8 cellular contexts compared by ENCODE assay signal in genomic region chr12:6891637-6892036, GRCh38. TPM values are rescaled to one million over a fixed set of nuclear protein-coding genes. Genes with fewer than 3 reads are reported as not detected.
DNase-seq lines count a peak whose midpoint lies in the region; ATAC-seq lines count a peak whose summit lies in the region.

No MANE protein-coding gene starts in this region.

- peak; percentile 11 for ATAC-seq in activated T-helper 17 cell treated with anti-CD3 and anti-CD28 coated beads, Interleukin-2, amount 50 U/mL, for 72 hours (replicated peaks)
- no peak for ATAC-seq in GM21737 (IDR thresholded peaks at IDR 0.05; ENCODE audit: unreplicated experiment)
- ATAC-seq in HG02763 (IDR thresholded peaks at IDR 0.05; ENCODE audit: unreplicated experiment): no peak

- H3K9me3 ChIP-seq in iPS-15b (ENCODE audit: control insufficient read depth, insufficient read depth, low read length): no peaks in the 10 kb centered on the region

- peak overlapping the region; percentile 56 for H3K4me3 ChIP-seq in iPS-15b (ENCODE audit: low read depth, low read length)

- H3K27ac Mint-ChIP-seq in activated naive CD4-positive, alpha-beta T cell treated with anti-CD3 and anti-CD28 coated beads for 36 hours: peak overlapping the region; percentile 93
- peak overlapping the region; percentile 90 for H3K27ac Mint-ChIP-seq in activated T-helper 17 cell treated with anti-CD3 and anti-CD28 coated beads, Interleukin-2, amount 50 U/mL, for 72 hours
- H3K27ac Mint-ChIP-seq in stimulated activated naive CD8-positive, alpha-beta T cell treated with anti-CD3 and anti-CD28 coated beads, Interleukin-15, Interleukin-2, amounts not matched to agents 100 ng/mL and 50 ng/mL, for 24 hours: peak overlapping the region; percentile 92

- CTCF ChIA-PET in activated naive CD4-positive, alpha-beta T cell treated with anti-CD3 and anti-CD28 coated beads for 36 hours (lab: Charles Lee): interaction anchor here (0.7 to 2.9 kb wide), 19 partner anchors 10 to 276 kb away, joined by 3 to 33 read pairs (median 5); partner anchors contain the start of genes CDCA3, ENO2, LRRC23 and MLF2

- no peaks in the 10 kb centered on the region for H3K36me3 ChIP-seq in iPS-15b (ENCODE audit: control insufficient read depth, insufficient read depth, low read length)

- peak overlapping the region; percentile 90 for H3K4me3 Mint-ChIP-seq in activated naive CD4-positive, alpha-beta T cell treated with anti-CD3 and anti-CD28 coated beads for 36 hours
- peak overlapping the region; percentile 85 for H3K4me3 Mint-ChIP-seq in activated T-helper 17 cell treated with anti-CD3 and anti-CD28 coated beads, Interleukin-2, amount 50 U/mL, for 72 hours
- peak overlapping the region; percentile 85 for H3K4me3 Mint-ChIP-seq in stimulated activated naive CD8-positive, alpha-beta T cell treated with anti-CD3 and anti-CD28 coated beads, Interleukin-15, Interleukin-2, amounts not matched to agents 100 ng/mL and 50 ng/mL, for 24 hours

- peaks cover 18% of the 10 kb centered on the region for H3K4me1 ChIP-seq in iPS-15b (ENCODE audit: control insufficient read depth, insufficient read depth, low read length)

- peaks cover 16% of the 10 kb centered on the region for H3K4me1 Mint-ChIP-seq in activated naive CD4-positive, alpha-beta T cell treated with anti-CD3 and anti-CD28 coated beads for 36 hours (ENCODE audit: low read depth)
- peaks cover 4% of the 10 kb centered on the region for H3K4me1 Mint-ChIP-seq in activated T-helper 17 cell treated with anti-CD3 and anti-CD28 coated beads, Interleukin-2, amount 50 U/mL, for 72 hours
- peaks cover 23% of the 10 kb centered on the region for H3K4me1 Mint-ChIP-seq in stimulated activated naive CD8-positive, alpha-beta T cell treated with anti-CD3 and anti-CD28 coated beads, Interleukin-15, Interleukin-2, amounts not matched to agents 100 ng/mL and 50 ng/mL, for 24 hours (ENCODE audit: low read depth)

- peak; percentile 36 for DNase-seq in activated naive CD4-positive, alpha-beta T cell treated with anti-CD3 and anti-CD28 coated beads for 36 hours
- no peak for DNase-seq in activated naive CD4-positive, alpha-beta T cell (lab: John Stamatoyannopoulos, UW)
- no peak for DNase-seq in effector CD8-positive, alpha-beta T cell (lab: John Stamatoyannopoulos, UW)

- no peaks in the 10 kb centered on the region for H3K36me3 Mint-ChIP-seq in activated naive CD4-positive, alpha-beta T cell treated with anti-CD3 and anti-CD28 coated beads for 36 hours (ENCODE audit: low read depth)
- H3K36me3 Mint-ChIP-seq in activated T-helper 17 cell treated with anti-CD3 and anti-CD28 coated beads, Interleukin-2, amount 50 U/mL, for 72 hours (ENCODE audit: low read depth): no peaks in the 10 kb centered on the region
- no peaks in the 10 kb centered on the region for H3K36me3 Mint-ChIP-seq in stimulated activated naive CD8-positive, alpha-beta T cell treated with anti-CD3 and anti-CD28 coated beads, Interleukin-15, Interleukin-2, amounts not matched to agents 100 ng/mL and 50 ng/mL, for 24 hours (ENCODE audit: low read depth)

- H3K27me3 Mint-ChIP-seq in activated naive CD4-positive, alpha-beta T cell treated with anti-CD3 and anti-CD28 coated beads for 36 hours (ENCODE audit: low read depth): no peaks in the 10 kb centered on the region
- no peaks in the 10 kb centered on the region for H3K27me3 Mint-ChIP-seq in activated T-helper 17 cell treated with anti-CD3 and anti-CD28 coated beads, Interleukin-2, amount 50 U/mL, for 72 hours
- H3K27me3 Mint-ChIP-seq in stimulated activated naive CD8-positive, alpha-beta T cell treated with anti-CD3 and anti-CD28 coated beads, Interleukin-15, Interleukin-2, amounts not matched to agents 100 ng/mL and 50 ng/mL, for 24 hours: no peaks in the 10 kb centered on the region

- no peaks in the 10 kb centered on the region for H3K27me3 ChIP-seq in iPS-15b (ENCODE audit: control insufficient read depth, insufficient read depth, low read length)

- peak overlapping the region; percentile 92 for H3K9ac ChIP-seq in iPS-15b (ENCODE audit: low read depth, low read length)

- no peaks in the 10 kb centered on the region for H3K9me3 Mint-ChIP-seq in activated naive CD4-positive, alpha-beta T cell treated with anti-CD3 and anti-CD28 coated beads for 36 hours
- H3K9me3 Mint-ChIP-seq in activated T-helper 17 cell treated with anti-CD3 and anti-CD28 coated beads, Interleukin-2, amount 50 U/mL, for 72 hours: no peaks in the 10 kb centered on the region
- no peaks in the 10 kb centered on the region for H3K9me3 Mint-ChIP-seq in stimulated activated naive CD8-positive, alpha-beta T cell treated with anti-CD3 and anti-CD28 coated beads, Interleukin-15, Interleukin-2, amounts not matched to agents 100 ng/mL and 50 ng/mL, for 24 hours

- intact Hi-C loops in activated naive CD4-positive, alpha-beta T cell treated with anti-CD3 and anti-CD28 coated beads for 36 hours (cut with micrococcal nuclease): loop anchor here (1.0 kb wide), 13 partner anchors 13 to 298 kb away; partner anchors contain the start of genes COPS7A, EMG1, ENO2 and LPCAT3

RNA-seq across cellular contexts. Expression of gene LRRC23, which starts 13.0 kb away (rescaled TPM):
- total RNA-seq in activated naive CD4-positive, alpha-beta T cell treated with anti-CD3 and anti-CD28 coated beads for 36 hours: 1 to 10 TPM; 6.3 to 6.4 TPM
- total RNA-seq in activated T-helper 17 cell treated with anti-CD3 and anti-CD28 coated beads, Interleukin-2, amount 50 U/mL, for 72 hours: 1 to 10 TPM; 4.4 to 7.6 TPM

RNA-seq across cellular contexts. Expression of gene SPSB2, which starts 18.5 kb away (rescaled TPM):
- total RNA-seq in activated naive CD4-positive, alpha-beta T cell treated with anti-CD3 and anti-CD28 coated beads for 36 hours: 1 to 10 TPM; 2.6 to 2.8 TPM
- total RNA-seq in activated T-helper 17 cell treated with anti-CD3 and anti-CD28 coated beads, Interleukin-2, amount 50 U/mL, for 72 hours: 1 to 10 TPM; 2.2 to 2.4 TPM

RNA-seq across cellular contexts. Expression of gene ENO2, which starts 22.7 kb away (rescaled TPM):
- 100 to 1,000 TPM; 128 to 131 TPM for total RNA-seq in activated naive CD4-positive, alpha-beta T cell treated with anti-CD3 and anti-CD28 coated beads for 36 hours
- total RNA-seq in activated T-helper 17 cell treated with anti-CD3 and anti-CD28 coated beads, Interleukin-2, amount 50 U/mL, for 72 hours: 100 to 1,000 TPM; 234 to 858 TPM

RNA-seq across cellular contexts. Expression of gene TPI1, which starts 24.3 kb away (rescaled TPM):
- total RNA-seq in activated naive CD4-positive, alpha-beta T cell treated with anti-CD3 and anti-CD28 coated beads for 36 hours: 1,000 to 10,000 TPM; 1,222 to 1,282 TPM
- 1,000 to 10,000 TPM; 1,893 to 2,116 TPM for total RNA-seq in activated T-helper 17 cell treated with anti-CD3 and anti-CD28 coated beads, Interleukin-2, amount 50 U/mL, for 72 hours

RNA-seq across cellular contexts. Expression of gene ATN1, which starts 36.1 kb away (rescaled TPM):
- 10 to 100 TPM; 20.1 to 22.2 TPM for total RNA-seq in activated naive CD4-positive, alpha-beta T cell treated with anti-CD3 and anti-CD28 coated beads for 36 hours
- 10 to 100 TPM; 34.0 to 62.3 TPM for total RNA-seq in activated T-helper 17 cell treated with anti-CD3 and anti-CD28 coated beads, Interleukin-2, amount 50 U/mL, for 72 hours
